Comparison of ENCODE assay signal across 12 cellular contexts in genomic region chr12:100661300-100661951, GRCh38.
DNase-seq lines count a peak whose midpoint lies in the region; ATAC-seq and TF ChIP-seq lines count a peak whose summit lies in the region.
"Had no signal": no experiment of that assay in that cellular context is flagged by ENCODE, and none has a peak within 500 bp of the region (broad histone marks: within the 10 kb centered on the region; RNA-seq: fewer than 3 reads in every experiment).

No MANE protein-coding gene starts in this region.

- peak; percentile 83 for ATAC-seq in HG02610 (IDR thresholded peaks at IDR 0.05; ENCODE audit: unreplicated experiment)
- ATAC-seq in HG03521 (IDR thresholded peaks at IDR 0.05; ENCODE audit: unreplicated experiment) = no peak
- ATAC-seq: CD8-positive, alpha-beta T cell had no signal

- peak; percentile 15 for DNase-seq in GM10266 (ENCODE audit: extremely low spot score)
- no peak for DNase-seq in SK-N-SH
- peak; percentile 43 for DNase-seq in kidney tubule cell (ENCODE audit: low spot score)
- DNase-seq in activated T-cell treated with anti-CD3 and anti-CD28 coated beads, Interleukin-2, amount 50 U/mL, for 24 hours = no peak
- no peak for DNase-seq in activated CD8-positive, alpha-beta memory T cell treated with anti-CD3 and anti-CD28 coated beads, Interleukin-2, amount 50 U/mL, for 48 hours
- DNase-seq in endothelial cell (ENCODE audit: low spot score) = no peak
- DNase-seq: CD8-positive, alpha-beta T cell; NCI-H2029; occipital lobe had no signal

- H3K4me1 Mint-ChIP-seq in activated T-cell treated with anti-CD3 and anti-CD28 coated beads, Interleukin-2, amount 50 U/mL, for 24 hours (ENCODE audit: low read depth) = no peaks in the 10 kb centered on the region
- H3K4me1 Mint-ChIP-seq in endothelial cell (ENCODE audit: unreplicated experiment) = peaks cover 3% of the 10 kb centered on the region
- H3K4me1 Mint-ChIP-seq: activated naive CD4-positive, alpha-beta T cell treated with anti-CD3 and anti-CD28 coated beads, Interleukin-2, amount 50 U/mL, for 24 hours had no signal

- no peak for TF ChIP-seq EP300 in SK-N-SH (IDR thresholded peaks at IDR 0.05; ENCODE audit: borderline replicate concordance in 1 of 2, low read depth in 1 of 2, low read length in 1 of 2)

- no peak overlapping the region for H3K4me3 Mint-ChIP-seq in activated T-cell treated with anti-CD3 and anti-CD28 coated beads, Interleukin-2, amount 50 U/mL, for 24 hours
- no peak overlapping the region for H3K4me3 Mint-ChIP-seq in endothelial cell (ENCODE audit: unreplicated experiment)
- H3K4me3 Mint-ChIP-seq: activated naive CD4-positive, alpha-beta T cell treated with anti-CD3 and anti-CD28 coated beads, Interleukin-2, amount 50 U/mL, for 24 hours; CD8-positive, alpha-beta T cell had no signal

- H3K27me3 Mint-ChIP-seq in activated T-cell treated with anti-CD3 and anti-CD28 coated beads, Interleukin-2, amount 50 U/mL, for 24 hours = peaks cover 3% of the 10 kb centered on the region
- H3K27me3 Mint-ChIP-seq in endothelial cell (ENCODE audit: unreplicated experiment) = peaks cover 1% of the 10 kb centered on the region

- H3K4me1 ChIP-seq in SK-N-SH (ENCODE audit: control insufficient read depth in 1 of 2, insufficient read depth in 2 of 2, low read depth in 1 of 2, low read length in 1 of 2) = 0 out of 4 replicates have a peak, but pooled peaks cover 0 to 4% of the 10 kb centered on the region in 2 experiments

- H3K27ac ChIP-seq in SK-N-SH (ENCODE audit: low read depth in 2 of 2, low read length in 1 of 2) = peak overlapping the region in 1 of 2 experiments; percentile 59; a peak in 2 of 4 replicates

- POLR2A ChIA-PET in SK-N-SH (lab: Yijun Ruan, JAX) = no interaction called here

- TF ChIP-seq RAD21 in SK-N-SH (IDR thresholded peaks at IDR 0.05; ENCODE audit: low read length) = no peak

- no peaks in the 10 kb centered on the region for H3K36me3 Mint-ChIP-seq in activated T-cell treated with anti-CD3 and anti-CD28 coated beads, Interleukin-2, amount 50 U/mL, for 24 hours (ENCODE audit: low read depth)
- H3K36me3 Mint-ChIP-seq in endothelial cell (ENCODE audit: low read depth, unreplicated experiment) = no peaks in the 10 kb centered on the region
- H3K36me3 Mint-ChIP-seq: activated naive CD4-positive, alpha-beta T cell treated with anti-CD3 and anti-CD28 coated beads, Interleukin-2, amount 50 U/mL, for 24 hours; CD8-positive, alpha-beta T cell had no signal

- 44% methylated on average over 6 of the region's 6 CpGs for WGBS in SK-N-SH (ENCODE audit: low lambda C conversion rate)

- H3K27ac Mint-ChIP-seq in activated T-cell treated with anti-CD3 and anti-CD28 coated beads, Interleukin-2, amount 50 U/mL, for 24 hours = no peak overlapping the region
- no peak overlapping the region for H3K27ac Mint-ChIP-seq in endothelial cell (ENCODE audit: unreplicated experiment)
- H3K27ac Mint-ChIP-seq: activated naive CD4-positive, alpha-beta T cell treated with anti-CD3 and anti-CD28 coated beads, Interleukin-2, amount 50 U/mL, for 24 hours; CD8-positive, alpha-beta T cell had no signal

- no peaks in the 10 kb centered on the region for H3K9me2 ChIP-seq in SK-N-SH

- no peaks in the 10 kb centered on the region for H4K20me1 ChIP-seq in SK-N-SH (ENCODE audit: insufficient read depth)

- no peaks in the 10 kb centered on the region for H3K9me3 ChIP-seq in SK-N-SH

- CTCF ChIA-PET in SK-N-SH (lab: Yijun Ruan, JAX) = interaction anchor here (1.9 kb wide), 1 partner anchor 80 kb away, joined by 8 read pairs; no protein-coding TSS in a partner anchor

- no peak overlapping the region for H3K4me3 ChIP-seq in SK-N-SH (ENCODE audit: low read depth in 2 of 2, low read length in 1 of 2)

- TF ChIP-seq CTCF in GM10266 (IDR thresholded peaks at IDR 0.05; ENCODE audit: control insufficient read depth, insufficient read depth, low read depth, missing control alignments) (no peak), SK-N-SH (IDR thresholded peaks at IDR 0.05) (no peak), endothelial cell (IDR thresholded peaks at IDR 0.05; ENCODE audit: unreplicated experiment) (no peak)

- H3K36me3 ChIP-seq in SK-N-SH (replicated peaks in 1 of 2; ENCODE audit: control insufficient read depth in 1 of 2, insufficient read depth in 2 of 2, low read length in 1 of 2) = no peaks in the 10 kb centered on the region

- no peak overlapping the region for H2AFZ ChIP-seq in SK-N-SH (ENCODE audit: low read depth)

- H3K79me2 ChIP-seq in SK-N-SH (ENCODE audit: insufficient read depth) = no peaks in the 10 kb centered on the region

- peaks cover 9% of the 10 kb centered on the region for H3K9me3 Mint-ChIP-seq in activated T-cell treated with anti-CD3 and anti-CD28 coated beads, Interleukin-2, amount 50 U/mL, for 24 hours
- H3K9me3 Mint-ChIP-seq in endothelial cell (ENCODE audit: unreplicated experiment) = no peaks in the 10 kb centered on the region

- no peaks in the 10 kb centered on the region for H3K27me3 ChIP-seq in SK-N-SH (ENCODE audit: insufficient read depth)

- H3F3A ChIP-seq in SK-N-SH (replicated peaks; ENCODE audit: insufficient read depth) = no peaks in the 10 kb centered on the region

- H3K9ac ChIP-seq in SK-N-SH = no peak overlapping the region

- peak overlapping the region; percentile 22; the same call in 1 of the 2 replicates for H3K4me2 ChIP-seq in SK-N-SH

TF ChIP-seq in SK-N-SH, 30 proteins besides CTCF, POLR2A, EP300 and RAD21:
- TF ChIP-seq CHD2 (IDR thresholded peaks at IDR 0.05; ENCODE audit: low read length, partially characterized antibody) (no peak), TEAD4 (IDR thresholded peaks at IDR 0.05; ENCODE audit: borderline replicate concordance, insufficient read depth) (no peak), FOSL2 (IDR thresholded peaks at IDR 0.05; ENCODE audit: borderline replicate concordance, low read depth) (peak; percentile 9; the same call in 1 of the 2 replicates), EZH2phosphoT487 (IDR thresholded peaks at IDR 0.05; ENCODE audit: borderline replicate concordance, low read depth) (no peak)

Comparison
In these comparisons a context has a peak if more than half of its experiments do, and no peak if none do; other contexts are left out.
1. DNase-seq: peak in GM10266 (single experiment) and kidney tubule cell (single experiment); none in SK-N-SH (single experiment), activated T-cell treated with anti-CD3 and anti-CD28 coated beads, Interleukin-2, amount 50 U/mL, for 24 hours (single experiment), activated CD8-positive, alpha-beta memory T cell treated with anti-CD3 and anti-CD28 coated beads, Interleukin-2, amount 50 U/mL, for 48 hours (single experiment) and endothelial cell (single experiment).